ENCODE assay signal across 8 cellular contexts in genomic region chr16:24516900-24517669, GRCh38. TPM values are rescaled to one million over a fixed set of nuclear protein-coding genes. Genes with fewer than 3 reads are reported as not detected.
A peak's percentile ranks its signal among the peaks of the same experiment; 100 is the strongest.
DNase-seq lines count a peak whose midpoint lies in the region; ATAC-seq and TF ChIP-seq lines count a peak whose summit lies in the region.

No MANE protein-coding gene starts in this region.

- DNase-seq in AML-193 (lab: John Stamatoyannopoulos, UW) (peak; percentile 68 to 74), HCT116 (ENCODE audit: low read depth, low spot score) (peak; percentile 78), NCI-H774 (lab: John Stamatoyannopoulos, UW) (peak; percentile 81), right lobe of liver (peak; percentile 74 to 88 (median 78))
- peak; percentile 70 to 74 for DNase-seq in activated CD4-positive, alpha-beta T cell treated with anti-CD3 and anti-CD28 coated beads, Interleukin-2, amount 50 U/mL, for 4 hours
- peak; percentile 68 to 72 for DNase-seq in stimulated activated CD4-positive, alpha-beta T cell treated with anti-CD3 and anti-CD28 coated beads, Interleukin-4, amount 100 ng/mL, for 48 hours (ENCODE audit: low read depth in 2 of 2)

- no peaks in the 10 kb centered on the region for H3K27me3 ChIP-seq in HCT116 (ENCODE audit: insufficient read depth, low read length)
- no peaks in the 10 kb centered on the region for H3K27me3 ChIP-seq in right lobe of liver

- H2AFZ ChIP-seq in HCT116 (ENCODE audit: low read depth, low read length, poor library complexity, severe bottlenecking), result peak overlapping the region; percentile 92

- H3K9me2 ChIP-seq in HCT116 (ENCODE audit: insufficient read depth), result no peaks in the 10 kb centered on the region

- H3K4me3 ChIP-seq in HCT116 (replicated peaks in 1 of 2; ENCODE audit: low read depth in 1 of 2, low read length in 2 of 2) (peak overlapping the region; percentile 34), right lobe of liver (peak overlapping the region in 2 of 3 donors; percentile 36 to 37)

- peaks cover 0 to 6% of the 10 kb centered on the region in 2 experiments; a peak in 1 of 4 replicates for H3K4me1 ChIP-seq in HCT116 (ENCODE audit: control insufficient read depth in 1 of 2, insufficient read depth in 2 of 2, low read length in 2 of 2)
- H3K4me1 ChIP-seq in right lobe of liver, result no peaks in the 10 kb centered on the region

- TF ChIP-seq RAD21 in HCT116 (IDR thresholded peaks at IDR 0.05; ENCODE audit: low read depth), result peak; percentile 90

- no peak overlapping the region for H3K27ac Mint-ChIP-seq in dendritic cell treated with granulocyte-macrophage colony-stimulating factor and Interleukin-4, amounts not matched to agents 40 ng/mL and 50 ng/mL, for 4 days

- RAD21 ChIA-PET in HCT116 (lab: Charles Lee; ENCODE audit: low non-redundant PET in 1 of 2, low total read pairs in 2 of 2, uncharacterized antibody in 2 of 2, unreplicated experiment in 2 of 2), result interaction anchor here in 1 of 2 experiments (0.6 kb wide), 1 partner anchor 12 kb away, joined by 3 read pairs; no protein-coding TSS in a partner anchor

- no peaks in the 10 kb centered on the region for H4K20me1 ChIP-seq in HCT116 (ENCODE audit: insufficient read depth)

- H3K4me1 Mint-ChIP-seq in dendritic cell treated with granulocyte-macrophage colony-stimulating factor and Interleukin-4, amounts not matched to agents 40 ng/mL and 50 ng/mL, for 4 days (ENCODE audit: low read depth), result peaks cover 5% of the 10 kb centered on the region

- no peak overlapping the region for H3K9ac ChIP-seq in HCT116 (ENCODE audit: low read length)

- peak overlapping the region; percentile 63 for H3K4me2 ChIP-seq in HCT116 (ENCODE audit: low read length)

- TF ChIP-seq CTCF in HCT116 (IDR thresholded peaks at IDR 0.05 in 2 of 3, conservative IDR thresholded peaks at IDR 0.05 in 1 of 3; ENCODE audit: borderline replicate concordance in 1 of 3, insufficient read depth in 1 of 3, low read depth in 2 of 3, low read length in 2 of 3) (peak; percentile 92 to 98 (median 95)), right lobe of liver (IDR thresholded peaks at IDR 0.05) (peak; percentile 92 to 95 (median 92))

- H3K27ac ChIP-seq in HCT116 (ENCODE audit: low read depth, low read length) (no peak overlapping the region), right lobe of liver (peak overlapping the region; percentile 49 to 88 (median 70))

- CTCF ChIA-PET in HCT116 (lab: Charles Lee), result interaction anchor here (0.6 to 2.8 kb wide), 15 partner anchors 9 to 708 kb away, joined by 3 to 19 read pairs (median 3); partner anchors contain the start of gene RBBP6

- H3K9me3 ChIP-seq in HCT116 (ENCODE audit: control insufficient read depth in 1 of 2, insufficient read depth in 1 of 2, low read depth in 1 of 2, low read length in 2 of 2), result no peaks in the 10 kb centered on the region
- no peaks in the 10 kb centered on the region for H3K9me3 ChIP-seq in right lobe of liver

- ATAC-seq in HCT116, result peak; percentile 95
- peak; percentile 97 to 99 (median 98) for ATAC-seq in right lobe of liver
- ATAC-seq in GM21619 (IDR thresholded peaks at IDR 0.05; ENCODE audit: unreplicated experiment), result no peak

- H3K27me3 Mint-ChIP-seq in dendritic cell treated with granulocyte-macrophage colony-stimulating factor and Interleukin-4, amounts not matched to agents 40 ng/mL and 50 ng/mL, for 4 days, result peaks cover 14% of the 10 kb centered on the region

- intact Hi-C loops in HCT116 (cut with micrococcal nuclease), result loop anchor here (1.0 to 5.0 kb wide), 2 partner anchors 172 to 590 kb away; no protein-coding TSS in a partner anchor
- intact Hi-C loops in dendritic cell treated with granulocyte-macrophage colony-stimulating factor and Interleukin-4, amounts not matched to agents 40 ng/mL and 50 ng/mL, for 4 days (cut with micrococcal nuclease), result loop anchor here (2.0 to 10.0 kb wide), 3 partner anchors 24 to 228 kb away; no protein-coding TSS in a partner anchor
- intact Hi-C loops in right lobe of liver (cut with DNase I), result no loop called here

- H3K36me3 ChIP-seq in HCT116 (ENCODE audit: control insufficient read depth in 1 of 2, insufficient read depth in 2 of 2, low read length in 2 of 2), result no peaks in the 10 kb centered on the region
- H3K36me3 ChIP-seq in right lobe of liver, result no peaks in the 10 kb centered on the region

- H3K79me2 ChIP-seq in HCT116 (ENCODE audit: insufficient read depth, low read length), result no peaks in the 10 kb centered on the region

- no peaks in the 10 kb centered on the region for H3K36me3 Mint-ChIP-seq in dendritic cell treated with granulocyte-macrophage colony-stimulating factor and Interleukin-4, amounts not matched to agents 40 ng/mL and 50 ng/mL, for 4 days (ENCODE audit: low read depth)

- H3K9me3 Mint-ChIP-seq in dendritic cell treated with granulocyte-macrophage colony-stimulating factor and Interleukin-4, amounts not matched to agents 40 ng/mL and 50 ng/mL, for 4 days, result no peaks in the 10 kb centered on the region

- no TSS peak for BruUV-seq in HCT116 (replicated peaks; lab: Mats Ljungman, UMichigan)

- peak overlapping the region; percentile 53 for H3K4me3 Mint-ChIP-seq in dendritic cell treated with granulocyte-macrophage colony-stimulating factor and Interleukin-4, amounts not matched to agents 40 ng/mL and 50 ng/mL, for 4 days

- TF ChIP-seq POLR2A in HCT116 (IDR thresholded peaks at IDR 0.05; ENCODE audit: borderline replicate concordance, extremely low read depth, insufficient read depth, insufficient read length) (no peak), right lobe of liver (IDR thresholded peaks at IDR 0.05) (no peak)

- POLR2A ChIA-PET in HCT116 (lab: Charles Lee), result no interaction called here

- 17% methylated on average over 19 of the region's 20 CpGs for WGBS in right lobe of liver (ENCODE audit: insufficient coverage, low coverage, low lambda C conversion rate, missing lambda C conversion rate)

TF ChIP-seq in HCT116, 20 proteins besides CTCF, POLR2A, EP300 and RAD21:
- 0 out of 2 replicates have a peak, but pooled peaks have one; percentile 34 for TF ChIP-seq MAX (IDR thresholded peaks at IDR 0.05)
- TF ChIP-seq YY1 (IDR thresholded peaks at IDR 0.05; ENCODE audit: extremely low read depth, insufficient replicate concordance, low read depth, low read length), result peak; percentile 63
- TF ChIP-seq SIN3A (IDR thresholded peaks at IDR 0.05; ENCODE audit: low read depth), result 0 out of 2 replicates have a peak, but pooled peaks have one; percentile 22
- no peak for TF ChIP-seq JUND (IDR thresholded peaks at IDR 0.05)
TF ChIP-seq in HCT116: peak in this region for 3.

RNA-seq across cellular contexts. Expression of gene RBBP6, which starts 22.3 kb away (rescaled TPM):
- total RNA-seq in HCT116 (2021; ENCODE audit: unreplicated experiment), result 52.4 TPM
- polyA plus RNA-seq in HCT116 (2012), result 20.8 and 22.0 TPM in 2 replicates
- 10 to 100 TPM; 16.0 to 24.8 (median 20.1) TPM for total RNA-seq in right lobe of liver

Comparison
In these comparisons a context has a peak if more than half of its experiments do, and no peak if none do; other contexts are left out.
1. intact Hi-C loops: an anchor here in HCT116 (1.0 to 5.0 kb wide) and dendritic cell treated with granulocyte-macrophage colony-stimulating factor and Interleukin-4, amounts not matched to agents 40 ng/mL and 50 ng/mL, for 4 days (2.0 to 10.0 kb wide); none called in right lobe of liver.